ENCODE assay signal across 8 cellular contexts in genomic region chr6:137219664-137220252, GRCh38. TPM values are rescaled to one million over a fixed set of nuclear protein-coding genes. Genes with fewer than 3 reads are reported as not detected.
DNase-seq lines count a peak whose midpoint lies in the region; ATAC-seq and TF ChIP-seq lines count a peak whose summit lies in the region.

No MANE protein-coding gene starts in this region.

- ATAC-seq in GM19397 (IDR thresholded peaks at IDR 0.05; ENCODE audit: unreplicated experiment), result peak; percentile 10

- peak overlapping the region; percentile 64 to 98 (median 95) for H3K27ac ChIP-seq in dorsolateral prefrontal cortex
- H3K27ac ChIP-seq in neutrophil, result peak overlapping the region; percentile 100

- DNase-seq in KG1 (lab: John Stamatoyannopoulos, UW) (peak; percentile 54), dorsolateral prefrontal cortex (no peak), GF-D8 (lab: John Stamatoyannopoulos, UW) (no peak), NCI-H2227 (lab: John Stamatoyannopoulos, UW; ENCODE audit: unreplicated experiment) (no peak), COLO829 (ENCODE audit: low spot score) (no peak)
- no peak for DNase-seq in stimulated activated CD4-positive, alpha-beta T cell treated with anti-CD3 and anti-CD28 coated beads, Interleukin-2, amount 100 ng/mL, for 48 hours

- peaks cover 84 to 86% of the 10 kb centered on the region in 2 experiments for H3K4me1 ChIP-seq in neutrophil (ENCODE audit: control insufficient read depth in 1 of 2, insufficient read depth in 1 of 2, low read depth in 1 of 2, low read length in 1 of 2)

- TF ChIP-seq CTCF in dorsolateral prefrontal cortex (IDR thresholded peaks at IDR 0.05 in 54 of 56, conservative IDR thresholded peaks at IDR 0.05 in 2 of 56; ENCODE audit: low read depth in 1 of 56, partially characterized antibody in 56 of 56), result peak in 1 of 56 donors; percentile 4
- no peak for TF ChIP-seq CTCF in neutrophil (IDR thresholded peaks at IDR 0.05)

- H3K9me3 ChIP-seq in neutrophil, result no peaks in the 10 kb centered on the region

- intact Hi-C loops in dorsolateral prefrontal cortex (cut with DNase I), result loop anchor here in 1 of 2 donors (5.0 kb wide), 2 partner anchors 127 to 397 kb away; partner anchors contain the start of gene PEX7

- peaks cover 17% of the 10 kb centered on the region for H3K36me3 ChIP-seq in neutrophil

- no peaks in the 10 kb centered on the region for H3K27me3 ChIP-seq in dorsolateral prefrontal cortex
- H3K27me3 ChIP-seq in neutrophil, result no peaks in the 10 kb centered on the region

- H3K4me3 ChIP-seq in dorsolateral prefrontal cortex (peak overlapping the region; percentile 58 to 99 (median 93)), neutrophil (ENCODE audit: low read depth in 1 of 2, low read length in 1 of 2) (peak overlapping the region; percentile 77 to 92)

RNA-seq across cellular contexts. Expression of gene IFNGR1, which starts 0.6 kb away (rescaled TPM):
- 10 to 100 TPM; 27.5 to 68.4 (median 46.0) TPM for total RNA-seq in dorsolateral prefrontal cortex

RNA-seq across cellular contexts. Expression of gene IL22RA2, which starts 46.3 kb away (rescaled TPM):
- not detected for total RNA-seq in dorsolateral prefrontal cortex
